1 cellular context compared by ENCODE assay signal in the genomic region with DNA sequence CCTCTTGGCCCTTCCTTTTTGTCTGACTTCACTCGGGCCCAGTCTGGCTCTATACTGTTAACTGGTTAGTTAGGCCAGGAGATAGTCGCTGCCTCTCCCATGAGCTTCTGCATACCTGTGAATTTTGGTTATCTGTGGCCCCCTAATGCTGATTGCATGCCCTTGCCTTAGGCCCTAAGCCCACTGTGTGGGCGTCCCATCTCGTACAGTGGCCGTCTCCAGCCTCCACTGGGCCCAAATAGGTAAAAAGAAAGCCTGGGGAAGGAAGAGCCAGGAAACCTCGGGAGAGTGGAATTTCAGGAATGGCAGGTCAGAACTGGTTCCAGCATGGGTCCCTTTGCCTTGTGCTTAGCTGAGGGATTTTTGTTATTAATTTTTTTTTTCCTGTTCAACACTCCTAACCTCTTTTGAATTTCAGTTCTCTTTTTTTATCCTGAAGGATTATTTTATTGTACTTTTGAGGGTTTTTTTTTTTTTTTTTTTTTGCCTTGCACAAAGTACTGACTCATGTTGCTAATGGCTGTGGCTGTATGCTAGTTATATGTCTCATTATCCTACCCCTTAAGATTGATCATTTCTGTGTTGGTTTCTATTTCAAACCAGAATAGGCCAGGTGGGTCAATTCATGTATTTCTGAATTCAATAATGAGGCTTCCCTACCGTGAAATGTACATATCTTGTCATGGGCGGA.
TF ChIP-seq lines count a peak whose summit lies in the region.

No MANE protein-coding gene starts in this region.

TF ChIP-seq in GM12878, 131 proteins besides CTCF, POLR2A, EP300 and RAD21 (continued from another document):
- TF ChIP-seq, protein P1, sequence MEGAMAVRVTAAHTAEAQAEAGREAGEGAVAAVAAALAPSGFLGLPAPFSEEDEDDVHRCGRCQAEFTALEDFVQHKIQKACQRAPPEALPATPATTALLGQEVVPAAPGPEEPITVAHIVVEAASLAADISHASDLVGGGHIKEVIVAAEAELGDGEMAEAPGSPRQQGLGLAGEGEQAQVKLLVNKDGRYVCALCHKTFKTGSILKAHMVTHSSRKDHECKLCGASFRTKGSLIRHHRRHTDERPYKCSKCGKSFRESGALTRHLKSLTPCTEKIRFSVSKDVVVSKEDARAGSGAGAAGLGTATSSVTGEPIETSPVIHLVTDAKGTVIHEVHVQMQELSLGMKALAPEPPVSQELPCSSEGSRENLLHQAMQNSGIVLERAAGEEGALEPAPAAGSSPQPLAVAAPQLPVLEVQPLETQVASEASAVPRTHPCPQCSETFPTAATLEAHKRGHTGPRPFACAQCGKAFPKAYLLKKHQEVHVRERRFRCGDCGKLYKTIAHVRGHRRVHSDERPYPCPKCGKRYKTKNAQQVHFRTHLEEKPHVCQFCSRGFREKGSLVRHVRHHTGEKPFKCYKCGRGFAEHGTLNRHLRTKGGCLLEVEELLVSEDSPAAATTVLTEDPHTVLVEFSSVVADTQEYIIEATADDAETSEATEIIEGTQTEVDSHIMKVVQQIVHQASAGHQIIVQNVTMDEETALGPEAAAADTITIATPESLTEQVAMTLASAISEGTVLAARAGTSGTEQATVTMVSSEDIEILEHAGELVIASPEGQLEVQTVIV (IDR thresholded peaks at IDR 0.05; ENCODE audit: borderline replicate concordance, partially characterized antibody), result no peak
- TF ChIP-seq POU2F2 (IDR thresholded peaks at IDR 0.05; ENCODE audit: borderline replicate concordance, low read depth, low read length) (no peak), IRF4 (IDR thresholded peaks at IDR 0.05; ENCODE audit: low read depth, low read length) (no peak), IKZF1 (conservative IDR thresholded peaks at IDR 0.05) (0 out of 2 replicates have a peak, but pooled peaks have one; percentile 26), SRF (IDR thresholded peaks at IDR 0.05; ENCODE audit: low read depth in 2 of 2, low read length in 2 of 2) (no peak), WRNIP1 (IDR thresholded peaks at IDR 0.05; ENCODE audit: borderline replicate concordance, low read depth, low read length) (no peak), RUNX3 (IDR thresholded peaks at IDR 0.05; ENCODE audit: low read length) (peak; percentile 19; the same call in 1 of the 2 replicates), MTA3 (IDR thresholded peaks at IDR 0.05; ENCODE audit: borderline replicate concordance, low read length) (no peak), ATF7 (IDR thresholded peaks at IDR 0.05; ENCODE audit: low read depth) (0 out of 2 replicates have a peak, but pooled peaks have one; percentile 15), ZZZ3 (IDR thresholded peaks at IDR 0.05; ENCODE audit: control insufficient read depth, insufficient read length, low read depth) (no peak), MEF2B (IDR thresholded peaks at IDR 0.05; ENCODE audit: partially characterized antibody, poor library complexity, severe bottlenecking) (no peak), IKZF2 (IDR thresholded peaks at IDR 0.05) (0 out of 4 replicates have a peak, but pooled peaks have one; percentile 12 to 39), ZNF274 (IDR thresholded peaks at IDR 0.05; ENCODE audit: insufficient read depth, insufficient read length) (no peak), HDAC6 (IDR thresholded peaks at IDR 0.05; ENCODE audit: unreplicated experiment) (no peak), EGR1 (IDR thresholded peaks at IDR 0.05; ENCODE audit: borderline replicate concordance in 1 of 2, low read depth in 2 of 2, low read length in 2 of 2) (peak in 1 of 2 experiments; percentile 51; a peak in 1 of 3 replicates), CEBPB (IDR thresholded peaks at IDR 0.05; ENCODE audit: borderline replicate concordance in 1 of 2, low read depth in 2 of 2, low read length in 2 of 2) (no peak), SMC3 (IDR thresholded peaks at IDR 0.05; ENCODE audit: borderline replicate concordance, low read length) (no peak)
- TF ChIP-seq, protein P2, sequence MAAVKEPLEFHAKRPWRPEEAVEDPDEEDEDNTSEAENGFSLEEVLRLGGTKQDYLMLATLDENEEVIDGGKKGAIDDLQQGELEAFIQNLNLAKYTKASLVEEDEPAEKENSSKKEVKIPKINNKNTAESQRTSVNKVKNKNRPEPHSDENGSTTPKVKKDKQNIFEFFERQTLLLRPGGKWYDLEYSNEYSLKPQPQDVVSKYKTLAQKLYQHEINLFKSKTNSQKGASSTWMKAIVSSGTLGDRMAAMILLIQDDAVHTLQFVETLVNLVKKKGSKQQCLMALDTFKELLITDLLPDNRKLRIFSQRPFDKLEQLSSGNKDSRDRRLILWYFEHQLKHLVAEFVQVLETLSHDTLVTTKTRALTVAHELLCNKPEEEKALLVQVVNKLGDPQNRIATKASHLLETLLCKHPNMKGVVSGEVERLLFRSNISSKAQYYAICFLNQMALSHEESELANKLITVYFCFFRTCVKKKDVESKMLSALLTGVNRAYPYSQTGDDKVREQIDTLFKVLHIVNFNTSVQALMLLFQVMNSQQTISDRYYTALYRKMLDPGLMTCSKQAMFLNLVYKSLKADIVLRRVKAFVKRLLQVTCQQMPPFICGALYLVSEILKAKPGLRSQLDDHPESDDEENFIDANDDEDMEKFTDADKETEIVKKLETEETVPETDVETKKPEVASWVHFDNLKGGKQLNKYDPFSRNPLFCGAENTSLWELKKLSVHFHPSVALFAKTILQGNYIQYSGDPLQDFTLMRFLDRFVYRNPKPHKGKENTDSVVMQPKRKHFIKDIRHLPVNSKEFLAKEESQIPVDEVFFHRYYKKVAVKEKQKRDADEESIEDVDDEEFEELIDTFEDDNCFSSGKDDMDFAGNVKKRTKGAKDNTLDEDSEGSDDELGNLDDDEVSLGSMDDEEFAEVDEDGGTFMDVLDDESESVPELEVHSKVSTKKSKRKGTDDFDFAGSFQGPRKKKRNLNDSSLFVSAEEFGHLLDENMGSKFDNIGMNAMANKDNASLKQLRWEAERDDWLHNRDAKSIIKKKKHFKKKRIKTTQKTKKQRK (IDR thresholded peaks at IDR 0.05; ENCODE audit: low read depth, low read length), result no peak
- TF ChIP-seq, protein P3, sequence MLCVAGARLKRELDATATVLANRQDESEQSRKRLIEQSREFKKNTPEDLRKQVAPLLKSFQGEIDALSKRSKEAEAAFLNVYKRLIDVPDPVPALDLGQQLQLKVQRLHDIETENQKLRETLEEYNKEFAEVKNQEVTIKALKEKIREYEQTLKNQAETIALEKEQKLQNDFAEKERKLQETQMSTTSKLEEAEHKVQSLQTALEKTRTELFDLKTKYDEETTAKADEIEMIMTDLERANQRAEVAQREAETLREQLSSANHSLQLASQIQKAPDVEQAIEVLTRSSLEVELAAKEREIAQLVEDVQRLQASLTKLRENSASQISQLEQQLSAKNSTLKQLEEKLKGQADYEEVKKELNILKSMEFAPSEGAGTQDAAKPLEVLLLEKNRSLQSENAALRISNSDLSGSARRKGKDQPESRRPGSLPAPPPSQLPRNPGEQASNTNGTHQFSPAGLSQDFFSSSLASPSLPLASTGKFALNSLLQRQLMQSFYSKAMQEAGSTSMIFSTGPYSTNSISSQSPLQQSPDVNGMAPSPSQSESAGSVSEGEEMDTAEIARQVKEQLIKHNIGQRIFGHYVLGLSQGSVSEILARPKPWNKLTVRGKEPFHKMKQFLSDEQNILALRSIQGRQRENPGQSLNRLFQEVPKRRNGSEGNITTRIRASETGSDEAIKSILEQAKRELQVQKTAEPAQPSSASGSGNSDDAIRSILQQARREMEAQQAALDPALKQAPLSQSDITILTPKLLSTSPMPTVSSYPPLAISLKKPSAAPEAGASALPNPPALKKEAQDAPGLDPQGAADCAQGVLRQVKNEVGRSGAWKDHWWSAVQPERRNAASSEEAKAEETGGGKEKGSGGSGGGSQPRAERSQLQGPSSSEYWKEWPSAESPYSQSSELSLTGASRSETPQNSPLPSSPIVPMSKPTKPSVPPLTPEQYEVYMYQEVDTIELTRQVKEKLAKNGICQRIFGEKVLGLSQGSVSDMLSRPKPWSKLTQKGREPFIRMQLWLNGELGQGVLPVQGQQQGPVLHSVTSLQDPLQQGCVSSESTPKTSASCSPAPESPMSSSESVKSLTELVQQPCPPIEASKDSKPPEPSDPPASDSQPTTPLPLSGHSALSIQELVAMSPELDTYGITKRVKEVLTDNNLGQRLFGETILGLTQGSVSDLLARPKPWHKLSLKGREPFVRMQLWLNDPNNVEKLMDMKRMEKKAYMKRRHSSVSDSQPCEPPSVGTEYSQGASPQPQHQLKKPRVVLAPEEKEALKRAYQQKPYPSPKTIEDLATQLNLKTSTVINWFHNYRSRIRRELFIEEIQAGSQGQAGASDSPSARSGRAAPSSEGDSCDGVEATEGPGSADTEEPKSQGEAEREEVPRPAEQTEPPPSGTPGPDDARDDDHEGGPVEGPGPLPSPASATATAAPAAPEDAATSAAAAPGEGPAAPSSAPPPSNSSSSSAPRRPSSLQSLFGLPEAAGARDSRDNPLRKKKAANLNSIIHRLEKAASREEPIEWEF (IDR thresholded peaks at IDR 0.05; ENCODE audit: insufficient replicate concordance, low read depth, low read length), result no peak
- TF ChIP-seq, protein P4, sequence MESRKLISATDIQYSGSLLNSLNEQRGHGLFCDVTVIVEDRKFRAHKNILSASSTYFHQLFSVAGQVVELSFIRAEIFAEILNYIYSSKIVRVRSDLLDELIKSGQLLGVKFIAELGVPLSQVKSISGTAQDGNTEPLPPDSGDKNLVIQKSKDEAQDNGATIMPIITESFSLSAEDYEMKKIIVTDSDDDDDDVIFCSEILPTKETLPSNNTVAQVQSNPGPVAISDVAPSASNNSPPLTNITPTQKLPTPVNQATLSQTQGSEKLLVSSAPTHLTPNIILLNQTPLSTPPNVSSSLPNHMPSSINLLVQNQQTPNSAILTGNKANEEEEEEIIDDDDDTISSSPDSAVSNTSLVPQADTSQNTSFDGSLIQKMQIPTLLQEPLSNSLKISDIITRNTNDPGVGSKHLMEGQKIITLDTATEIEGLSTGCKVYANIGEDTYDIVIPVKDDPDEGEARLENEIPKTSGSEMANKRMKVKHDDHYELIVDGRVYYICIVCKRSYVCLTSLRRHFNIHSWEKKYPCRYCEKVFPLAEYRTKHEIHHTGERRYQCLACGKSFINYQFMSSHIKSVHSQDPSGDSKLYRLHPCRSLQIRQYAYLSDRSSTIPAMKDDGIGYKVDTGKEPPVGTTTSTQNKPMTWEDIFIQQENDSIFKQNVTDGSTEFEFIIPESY (IDR thresholded peaks at IDR 0.05), result no peak
- TF ChIP-seq, protein P5, sequence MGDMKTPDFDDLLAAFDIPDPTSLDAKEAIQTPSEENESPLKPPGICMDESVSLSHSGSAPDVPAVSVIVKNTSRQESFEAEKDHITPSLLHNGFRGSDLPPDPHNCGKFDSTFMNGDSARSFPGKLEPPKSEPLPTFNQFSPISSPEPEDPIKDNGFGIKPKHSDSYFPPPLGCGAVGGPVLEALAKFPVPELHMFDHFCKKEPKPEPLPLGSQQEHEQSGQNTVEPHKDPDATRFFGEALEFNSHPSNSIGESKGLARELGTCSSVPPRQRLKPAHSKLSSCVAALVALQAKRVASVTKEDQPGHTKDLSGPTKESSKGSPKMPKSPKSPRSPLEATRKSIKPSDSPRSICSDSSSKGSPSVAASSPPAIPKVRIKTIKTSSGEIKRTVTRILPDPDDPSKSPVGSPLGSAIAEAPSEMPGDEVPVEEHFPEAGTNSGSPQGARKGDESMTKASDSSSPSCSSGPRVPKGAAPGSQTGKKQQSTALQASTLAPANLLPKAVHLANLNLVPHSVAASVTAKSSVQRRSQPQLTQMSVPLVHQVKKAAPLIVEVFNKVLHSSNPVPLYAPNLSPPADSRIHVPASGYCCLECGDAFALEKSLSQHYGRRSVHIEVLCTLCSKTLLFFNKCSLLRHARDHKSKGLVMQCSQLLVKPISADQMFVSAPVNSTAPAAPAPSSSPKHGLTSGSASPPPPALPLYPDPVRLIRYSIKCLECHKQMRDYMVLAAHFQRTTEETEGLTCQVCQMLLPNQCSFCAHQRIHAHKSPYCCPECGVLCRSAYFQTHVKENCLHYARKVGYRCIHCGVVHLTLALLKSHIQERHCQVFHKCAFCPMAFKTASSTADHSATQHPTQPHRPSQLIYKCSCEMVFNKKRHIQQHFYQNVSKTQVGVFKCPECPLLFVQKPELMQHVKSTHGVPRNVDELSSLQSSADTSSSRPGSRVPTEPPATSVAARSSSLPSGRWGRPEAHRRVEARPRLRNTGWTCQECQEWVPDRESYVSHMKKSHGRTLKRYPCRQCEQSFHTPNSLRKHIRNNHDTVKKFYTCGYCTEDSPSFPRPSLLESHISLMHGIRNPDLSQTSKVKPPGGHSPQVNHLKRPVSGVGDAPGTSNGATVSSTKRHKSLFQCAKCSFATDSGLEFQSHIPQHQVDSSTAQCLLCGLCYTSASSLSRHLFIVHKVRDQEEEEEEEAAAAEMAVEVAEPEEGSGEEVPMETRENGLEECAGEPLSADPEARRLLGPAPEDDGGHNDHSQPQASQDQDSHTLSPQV (IDR thresholded peaks at IDR 0.05), result no peak
